22 cellular contexts compared by ENCODE assay signal in genomic region chr2:143616452-143616851, GRCh38.
"Had no signal": no experiment of that assay in that cellular context is flagged by ENCODE, and none has a peak within 500 bp of the region (broad histone marks: within the 10 kb centered on the region; RNA-seq: fewer than 3 reads in every experiment).

No MANE protein-coding gene starts in this region.

- DNase-seq: effector CD4-positive, alpha-beta T cell; endodermal cell; erythroblast; head of caudate nucleus; kidney; left colon; left ventricle myocardium superior; mesenchymal stem cell; midbrain; nephron progenitor cell; psoas muscle; retina; right lobe of liver; stimulated activated CD4-positive, alpha-beta T cell treated with anti-CD3 and anti-CD28 coated beads, Interleukin-4, amount 100 ng/mL, for 24 hours; tibial artery; upper lobe of left lung; uterus had no signal

- H3K9me3 Mint-ChIP-seq: endodermal cell; nephron progenitor cell; stimulated activated memory B cell treated with anti-CD40 and anti-IgM and Interleukin-4, amounts not matched to agents 10 μg/mL and 1 μg/mL and 100 μg/mL, for 72 hours; stimulated activated naive CD8-positive, alpha-beta T cell treated with anti-CD3 and anti-CD28 coated beads, Interleukin-15, Interleukin-2, amounts not matched to agents 100 ng/mL and 50 ng/mL, for 24 hours had no signal

- H3K27ac ChIP-seq: hepatocyte, parathyroid adenoma, psoas muscle, right lobe of liver, tibial artery, upper lobe of left lung, uterus had no signal

- H2AFZ ChIP-seq: hepatocyte, parathyroid adenoma had no signal

- H3K4me3 ChIP-seq: hepatocyte, lung, psoas muscle, right lobe of liver, tibial artery, upper lobe of left lung, uterus had no signal

- H3K4me2 ChIP-seq: hepatocyte had no signal

- H3K36me3 ChIP-seq: right lobe of liver, tibial artery, upper lobe of left lung, uterus had no signal

- H3K4me3 Mint-ChIP-seq: endodermal cell; nephron progenitor cell; stimulated activated memory B cell treated with anti-CD40 and anti-IgM and Interleukin-4, amounts not matched to agents 10 μg/mL and 1 μg/mL and 100 μg/mL, for 72 hours; stimulated activated naive CD8-positive, alpha-beta T cell treated with anti-CD3 and anti-CD28 coated beads, Interleukin-15, Interleukin-2, amounts not matched to agents 100 ng/mL and 50 ng/mL, for 24 hours had no signal

- ATAC-seq: left colon; left ventricle myocardium superior; psoas muscle; right lobe of liver; stimulated activated memory B cell treated with anti-CD40 and anti-IgM and Interleukin-4, amounts not matched to agents 10 μg/mL and 1 μg/mL and 100 μg/mL, for 72 hours had no signal

- H3K27me3 ChIP-seq: hepatocyte, right lobe of liver, tibial artery, upper lobe of left lung, uterus had no signal

- H3K27ac Mint-ChIP-seq: endodermal cell; nephron progenitor cell; stimulated activated memory B cell treated with anti-CD40 and anti-IgM and Interleukin-4, amounts not matched to agents 10 μg/mL and 1 μg/mL and 100 μg/mL, for 72 hours; stimulated activated naive CD8-positive, alpha-beta T cell treated with anti-CD3 and anti-CD28 coated beads, Interleukin-15, Interleukin-2, amounts not matched to agents 100 ng/mL and 50 ng/mL, for 24 hours had no signal

- H3K79me2 ChIP-seq: hepatocyte, parathyroid adenoma had no signal

- H3K4me1 ChIP-seq: parathyroid adenoma, psoas muscle, right lobe of liver, tibial artery, upper lobe of left lung, uterus had no signal

- H3K27me3 Mint-ChIP-seq: stimulated activated memory B cell treated with anti-CD40 and anti-IgM and Interleukin-4, amounts not matched to agents 10 μg/mL and 1 μg/mL and 100 μg/mL, for 72 hours; stimulated activated naive CD8-positive, alpha-beta T cell treated with anti-CD3 and anti-CD28 coated beads, Interleukin-15, Interleukin-2, amounts not matched to agents 100 ng/mL and 50 ng/mL, for 24 hours had no signal
